8 cellular contexts compared by ENCODE assay signal in the genomic region with DNA sequence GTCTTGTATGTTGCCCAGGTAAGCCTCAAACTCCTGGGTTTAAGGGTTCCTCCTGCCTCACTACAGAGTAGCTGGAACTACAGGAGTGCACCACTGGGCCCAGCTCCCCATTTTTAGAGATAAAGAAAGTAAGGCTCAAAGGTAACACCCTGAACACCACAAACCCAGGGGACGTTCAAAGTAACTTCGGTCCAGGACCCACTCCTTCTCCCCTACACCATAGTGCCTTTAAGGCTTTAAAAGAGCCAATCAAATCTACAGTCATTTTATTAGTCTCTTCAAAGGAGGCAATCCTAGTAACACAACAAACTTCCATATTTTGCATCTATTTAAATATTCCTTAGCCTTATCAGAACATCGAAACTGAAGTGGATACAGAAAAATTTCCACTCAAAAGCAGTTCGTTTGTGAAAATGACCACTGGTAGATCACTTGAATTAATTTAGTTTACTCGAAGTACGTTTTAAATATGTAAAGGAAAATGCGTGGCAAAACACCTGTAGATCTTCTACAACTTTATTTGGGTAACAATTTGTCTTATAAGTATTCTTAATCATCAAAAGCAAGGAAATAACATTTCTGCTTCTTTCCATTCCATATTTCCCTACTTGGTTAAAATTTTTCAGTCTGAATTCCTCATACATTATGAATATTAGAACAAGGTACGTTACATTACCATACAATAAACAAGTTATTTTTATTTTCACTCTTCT. TPM values are rescaled to one million over a fixed set of nuclear protein-coding genes. Genes with fewer than 3 reads are reported as not detected.
DNase-seq lines count a peak whose midpoint lies in the region; FAIRE-seq and TF ChIP-seq lines count a peak whose summit lies in the region.

No MANE protein-coding gene starts in this region.

- H3K27ac ChIP-seq in mesodermal cell (ENCODE audit: low read depth, low read length, severe bottlenecking): peak overlapping the region; percentile 99

- intact Hi-C loops in lower leg skin (cut with DNase I; ENCODE audit: low total_unique reads): loop anchor here (5.0 kb wide), 1 partner anchor 358 kb away; no protein-coding TSS in a partner anchor

- H3K4me3 ChIP-seq in bronchial epithelial cell (ENCODE audit: low read depth, low read length) (peak overlapping the region; percentile 74), mesodermal cell (ENCODE audit: extremely low read depth, insufficient read depth, low read length, poor library complexity, severe bottlenecking) (peak overlapping the region; percentile 62), lower leg skin (ENCODE audit: low read depth, poor library complexity, severe bottlenecking) (no peak overlapping the region)

- TF ChIP-seq POLR2A in lower leg skin (IDR thresholded peaks at IDR 0.05): no peak

- no peak for FAIRE-seq in bronchial epithelial cell (lab: Jason Lieb, UNC)

- no peak for TF ChIP-seq CTCF in bronchial epithelial cell (IDR thresholded peaks at IDR 0.05; ENCODE audit: insufficient read depth, low read length, severe bottlenecking)
- no peak for TF ChIP-seq CTCF in lower leg skin (IDR thresholded peaks at IDR 0.05)

- DNase-seq in EH (ENCODE audit: low read depth) (peak; percentile 25), NCI-H526 (lab: John Stamatoyannopoulos, UW) (peak; percentile 8 to 57), bronchial epithelial cell (ENCODE audit: low read depth) (no peak), GF-D8 (lab: John Stamatoyannopoulos, UW) (no peak), NCI-H226 (no peak), lower leg skin (ENCODE audit: low spot score in 2 of 2) (no peak)
- DNase-seq in activated effector memory CD4-positive, alpha-beta T cell treated with anti-CD3 and anti-CD28 coated beads, Interleukin-2, amount 50 U/mL, for 16 hours: no peak

- H3K27me3 ChIP-seq in bronchial epithelial cell (ENCODE audit: control insufficient read depth, insufficient read depth, low read length): no peaks in the 10 kb centered on the region

- H3K4me1 ChIP-seq in mesodermal cell (ENCODE audit: control insufficient read depth, insufficient read depth, low read length, poor library complexity, severe bottlenecking): peaks cover 21% of the 10 kb centered on the region

- no peaks in the 10 kb centered on the region for H3K9me3 ChIP-seq in mesodermal cell (ENCODE audit: control insufficient read depth, low read length)

- WGBS in mesodermal cell (ENCODE audit: insufficient coverage in 2 of 2), 2 experiments: 35 to 45% methylated on average over 4 of the region's 8 CpGs
- WGBS in lower leg skin, 2 donors: 4 to 5% methylated on average over 8 of the region's 8 CpGs

- no peaks in the 10 kb centered on the region for H3K36me3 ChIP-seq in bronchial epithelial cell (ENCODE audit: control insufficient read depth, insufficient read depth, low read length)
- no peaks in the 10 kb centered on the region for H3K36me3 ChIP-seq in mesodermal cell (ENCODE audit: control insufficient read depth, insufficient read depth, low read length)

RNA-seq across cellular contexts. Expression of a gene that starts 1.8 kb away (rescaled TPM):
- 20.9 and 26.3 TPM in 2 replicates for total RNA-seq in bronchial epithelial cell
- 15.5 TPM for polyA plus RNA-seq in mesodermal cell (2013, experiment 1 of 2)
- 18.3 TPM for polyA plus RNA-seq in mesodermal cell (2013, experiment 2 of 2)
- 10 to 100 TPM; 32.1 to 37.7 (median 34.4) TPM for total RNA-seq in lower leg skin

Comparison
In these comparisons a context has a peak if more than half of its experiments do, and no peak if none do; other contexts are left out.
1. DNase-seq: peak in EH (single experiment) and NCI-H526 (2 of 2); none in bronchial epithelial cell (single experiment), GF-D8 (single experiment), activated effector memory CD4-positive, alpha-beta T cell treated with anti-CD3 and anti-CD28 coated beads, Interleukin-2, amount 50 U/mL, for 16 hours (single experiment), NCI-H226 (single experiment) and lower leg skin (0 of 2).